In the genomic region with DNA sequence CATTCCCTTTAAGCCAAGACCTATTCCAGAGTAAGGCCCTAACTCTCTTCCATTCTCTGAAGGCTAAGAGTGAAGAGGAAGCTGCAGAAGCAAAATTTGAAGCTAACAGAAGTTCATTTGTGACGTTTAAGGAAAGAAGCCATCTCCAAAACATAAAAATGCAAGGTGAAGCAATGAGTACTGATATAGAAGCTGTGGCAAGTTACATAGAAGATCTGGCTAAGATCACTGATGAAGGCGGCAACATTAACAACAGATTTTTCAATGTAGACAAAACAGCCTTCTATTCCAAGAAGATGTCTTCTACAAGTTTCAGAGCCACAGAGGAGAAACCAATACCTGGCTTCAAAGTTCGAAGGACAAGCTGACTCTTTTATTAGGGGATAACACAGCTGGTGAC, we compare ENCODE assay signal across 13 cellular contexts.
"Had no signal": no experiment of that assay in that cellular context is flagged by ENCODE, and none has a peak within 500 bp of the region (broad histone marks: within the 10 kb centered on the region; RNA-seq: fewer than 3 reads in every experiment).

No MANE protein-coding gene starts in this region.

- H3K4me1 ChIP-seq: adrenal gland, heart left ventricle, lower lobe of right lung, psoas muscle had no signal

- ATAC-seq: heart left ventricle, left cardiac atrium, lower lobe of right lung, psoas muscle, sciatic nerve had no signal

- H3K36me3 ChIP-seq: adrenal gland, heart left ventricle, lower lobe of right lung had no signal

- H3K27ac ChIP-seq: adrenal gland, epithelial cell of prostate, heart left ventricle, lower lobe of right lung, psoas muscle had no signal

- H3K9me3 ChIP-seq: adrenal gland, heart left ventricle, lower lobe of right lung, psoas muscle had no signal

- H3K4me3 ChIP-seq: adrenal gland, heart left ventricle, lower lobe of right lung, psoas muscle had no signal

- H3K27me3 ChIP-seq: adrenal gland, heart left ventricle had no signal

- DNase-seq: activated CD4-positive, alpha-beta T cell treated with anti-CD3 and anti-CD28 coated beads, Interleukin-2, amount 50 U/mL, for 1 hour; activated CD4-positive, CD25-positive, alpha-beta regulatory T cell; activated CD8-positive, alpha-beta memory T cell treated with anti-CD3 and anti-CD28 coated beads for 24 hours; activated naive CD4-positive, alpha-beta T cell treated with Interleukin-2 at 50 U/mL for 16 hours; adrenal gland; foreskin melanocyte; heart left ventricle; left cardiac atrium; lower lobe of right lung; occipital lobe; psoas muscle had no signal
